Comparison of ENCODE assay signal across 35 cellular contexts in the genomic region with DNA sequence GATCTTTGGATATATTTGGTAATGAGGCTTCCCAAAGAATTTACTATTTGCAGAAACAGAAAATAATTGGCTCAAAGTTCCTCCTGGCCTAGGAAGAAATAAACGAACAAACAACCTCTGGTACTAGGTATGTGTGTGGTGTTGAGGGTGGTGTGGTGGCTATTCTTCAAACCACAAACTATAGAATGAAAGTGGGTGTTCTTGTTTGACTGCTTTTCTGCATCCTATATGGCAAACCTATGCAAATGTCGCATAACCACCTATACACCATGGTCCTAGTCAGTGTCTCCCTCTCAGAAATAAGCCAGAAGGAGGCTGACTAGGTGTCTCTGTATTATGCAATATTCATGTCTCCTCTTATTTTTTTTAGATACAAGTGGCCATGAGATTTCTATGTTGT.
DNase-seq lines count a peak whose midpoint lies in the region; ATAC-seq, FAIRE-seq and TF ChIP-seq lines count a peak whose summit lies in the region.
"Had no signal": no experiment of that assay in that cellular context is flagged by ENCODE, and none has a peak within 500 bp of the region (broad histone marks: within the 10 kb centered on the region; RNA-seq: fewer than 3 reads in every experiment).

No MANE protein-coding gene starts in this region.

- CTCF ChIA-PET in IMR-90 (lab: Yijun Ruan, JAX), result no interaction called here

- no peaks in the 10 kb centered on the region; the same call in 1 of the 2 replicates for H3K9me1 ChIP-seq in IMR-90 (ENCODE audit: insufficient read depth, low read length)

- FAIRE-seq in GM12891 (lab: Jason Lieb, UNC), result no peak
- FAIRE-seq: astrocyte, GM12892, small intestine had no signal

- no peak for TF ChIP-seq RAD21 in IMR-90 (IDR thresholded peaks at IDR 0.05; ENCODE audit: low read length)

- H3K36me3 Mint-ChIP-seq in nephron progenitor cell (ENCODE audit: low read depth), result no peaks in the 10 kb centered on the region
- H3K36me3 Mint-ChIP-seq in immature natural killer cell, result no peaks in the 10 kb centered on the region
- H3K36me3 Mint-ChIP-seq: CD4-positive, CD25-positive, alpha-beta regulatory T cell; IgD-negative memory B cell; natural killer cell treated with Interleukin-12 subunit alpha and Interleukin-12 subunit beta and Interleukin-15 and Interleukin-18, amount 100 ng/mL, for 72 hours had no signal

- H3K23ac ChIP-seq in IMR-90 (ENCODE audit: low read depth, low read length), result no peak overlapping the region

- H3K14ac ChIP-seq in IMR-90 (replicated peaks; ENCODE audit: low read depth, low read length), result no peak overlapping the region

- intact Hi-C loops in IMR-90 (cut with micrococcal nuclease) (no loop called here), left ventricle myocardium superior (cut with micrococcal nuclease) (no loop called here)

- H3K27ac ChIP-seq in IMR-90 (ENCODE audit: insufficient read depth, low read length), result no peak overlapping the region
- H3K27ac ChIP-seq: ovary, uterus had no signal

- H2AK9ac ChIP-seq in IMR-90 (replicated peaks; ENCODE audit: low read depth, low read length, poor library complexity), result no peak overlapping the region

- in situ Hi-C loops in IMR-90 (cut with MboI; ENCODE audit: low sequenced_read_pairs), result no loop called here

- no peak overlapping the region for H2AFZ ChIP-seq in IMR-90 (replicated peaks; ENCODE audit: low read length, poor library complexity)

- H3K4me1 Mint-ChIP-seq in nephron progenitor cell (peaks cover 18% of the 10 kb centered on the region), immature natural killer cell (no peaks in the 10 kb centered on the region)
- H3K4me1 Mint-ChIP-seq: activated CD4-positive, alpha-beta T cell treated with anti-CD3 and anti-CD28 coated beads for 36 hours; CD4-positive, CD25-positive, alpha-beta regulatory T cell; IgD-negative memory B cell; stimulated activated naive CD8-positive, alpha-beta T cell treated with anti-CD3 and anti-CD28 coated beads, Interleukin-15, amount 100 ng/mL, for 72 hours; T-helper 17 cell had no signal

- no peak overlapping the region for H2BK20ac ChIP-seq in IMR-90 (ENCODE audit: low read depth, low read length)

- peaks cover 5% of the 10 kb centered on the region; the same call in 1 of the 2 replicates for H3K4me1 ChIP-seq in IMR-90 (ENCODE audit: control insufficient read depth, insufficient read depth, low read length)
- H3K4me1 ChIP-seq: uterus had no signal

- no peak overlapping the region for H2AK5ac ChIP-seq in IMR-90 (ENCODE audit: low read depth, low read length)

- no peak overlapping the region for H3K4ac ChIP-seq in IMR-90 (ENCODE audit: low read depth, low read length)

- H3K79me1 ChIP-seq in IMR-90 (ENCODE audit: low read depth in 1 of 2, low read length in 2 of 2), result no peaks in the 10 kb centered on the region

- ATAC-seq in GM18870 (IDR thresholded peaks at IDR 0.05; ENCODE audit: unreplicated experiment), result peak; percentile 39
- peak; percentile 64 for ATAC-seq in HG02798 (IDR thresholded peaks at IDR 0.05; ENCODE audit: poor library complexity, unreplicated experiment)
- ATAC-seq in IMR-90 (ENCODE audit: low read depth), result no peak
- ATAC-seq in HG02623 (IDR thresholded peaks at IDR 0.05; ENCODE audit: unreplicated experiment), result no peak
- ATAC-seq in left ventricle myocardium superior, result no peak
- ATAC-seq: activated CD4-positive, alpha-beta T cell treated with anti-CD3 and anti-CD28 coated beads for 36 hours; effector memory CD8-positive, alpha-beta T cell; mucosa of descending colon; natural killer cell treated with Interleukin-12 subunit alpha and Interleukin-12 subunit beta and Interleukin-15 and Interleukin-18, amount 100 ng/mL, for 72 hours; stimulated activated naive CD8-positive, alpha-beta T cell treated with anti-CD3 and anti-CD28 coated beads, Interleukin-15, amount 100 ng/mL, for 72 hours; T-helper 17 cell had no signal

- no peak overlapping the region for H2BK120ac ChIP-seq in IMR-90 (ENCODE audit: low read depth, low read length)

- no TSS peak for BruUV-seq in IMR-90 (replicated peaks; lab: Mats Ljungman, UMichigan)

- no peaks in the 10 kb centered on the region for H3K27me3 ChIP-seq in IMR-90 (ENCODE audit: control insufficient read depth, insufficient read depth, low read length)
- H3K27me3 ChIP-seq: uterus had no signal

- no peak overlapping the region for H4K5ac ChIP-seq in IMR-90 (ENCODE audit: low read depth, low read length)

- H3K27me3 Mint-ChIP-seq in nephron progenitor cell (ENCODE audit: low read depth, poor library complexity) (no peaks in the 10 kb centered on the region), immature natural killer cell (ENCODE audit: low read depth in 3 of 3) (peaks cover 0 to 1% (median 0%) of the 10 kb centered on the region in 3 donors)
- H3K27me3 Mint-ChIP-seq: activated CD4-positive, alpha-beta T cell treated with anti-CD3 and anti-CD28 coated beads for 36 hours; CD4-positive, CD25-positive, alpha-beta regulatory T cell; effector memory CD8-positive, alpha-beta T cell; IgD-negative memory B cell; natural killer cell treated with Interleukin-12 subunit alpha and Interleukin-12 subunit beta and Interleukin-15 and Interleukin-18, amount 100 ng/mL, for 72 hours; stimulated activated naive CD8-positive, alpha-beta T cell treated with anti-CD3 and anti-CD28 coated beads, Interleukin-15, amount 100 ng/mL, for 72 hours; T-helper 17 cell had no signal

- H3K4me3 Mint-ChIP-seq in nephron progenitor cell (no peak overlapping the region), immature natural killer cell (no peak overlapping the region)
- H3K4me3 Mint-ChIP-seq: activated CD4-positive, alpha-beta T cell treated with anti-CD3 and anti-CD28 coated beads for 36 hours; CD4-positive, CD25-positive, alpha-beta regulatory T cell; effector memory CD8-positive, alpha-beta T cell; IgD-negative memory B cell; natural killer cell treated with Interleukin-12 subunit alpha and Interleukin-12 subunit beta and Interleukin-15 and Interleukin-18, amount 100 ng/mL, for 72 hours; stimulated activated naive CD8-positive, alpha-beta T cell treated with anti-CD3 and anti-CD28 coated beads, Interleukin-15, amount 100 ng/mL, for 72 hours; T-helper 17 cell had no signal

- no peak overlapping the region for H3K4me2 ChIP-seq in IMR-90 (ENCODE audit: low read depth, low read length)
- H3K4me2 ChIP-seq: SK-N-SH had no signal

- no peak for DNase-seq in GM12891 (ENCODE audit: insufficient read length, low spot score)
- DNase-seq in IMR-90, result no peak
- no peak for DNase-seq in nephron progenitor cell
- no peak for DNase-seq in left ventricle myocardium superior
- DNase-seq in immature natural killer cell, result no peak
- DNase-seq: activated CD4-positive, alpha-beta T cell treated with anti-CD3 and anti-CD28 coated beads for 36 hours; activated effector memory CD4-positive, alpha-beta T cell treated with anti-CD3 and anti-CD28 coated beads, Interleukin-2, amount 50 U/mL, for 16 hours; activated T-cell treated with anti-CD3 and anti-CD28 coated beads, Interleukin-2, amount 50 U/mL, for 1 hour; caudate nucleus; CD4-positive, CD25-positive, alpha-beta regulatory T cell; cortex of kidney; effector memory CD8-positive, alpha-beta T cell; erythroblast; H7; mucosa of descending colon; NCI-H1105 treated with DMSO at 0.1 percent for 48 hours; NCI-H2029; NCI-H226; NCI-H774; ovary; retina; RPMI8226; SK-N-SH; small intestine; stimulated activated naive CD8-positive, alpha-beta T cell treated with anti-CD3 and anti-CD28 coated beads, Interleukin-15, amount 100 ng/mL, for 72 hours; T-helper 17 cell; uterus had no signal

- no peaks in the 10 kb centered on the region for H3K9me3 Mint-ChIP-seq in nephron progenitor cell
- H3K9me3 Mint-ChIP-seq in immature natural killer cell, result peaks cover 0 to 40% (median 25%) of the 10 kb centered on the region in 6 donors

- WGBS in IMR-90 (ENCODE audit: extremely low coverage in 2 of 2, insufficient read length in 1 of 2), 2 experiments, result no CpG with 5 or more reads among the region's 2 CpGs

- no peak overlapping the region for H4K8ac ChIP-seq in IMR-90 (ENCODE audit: low read depth in 2 of 2, low read length in 2 of 2)

- TF ChIP-seq CTCF in IMR-90 (conservative IDR thresholded peaks at IDR 0.05; ENCODE audit: low read depth, low read length) (no peak), nephron progenitor cell (IDR thresholded peaks at IDR 0.05) (no peak)

- 0 out of 3 replicates have a peak overlapping the region, but pooled peaks have one; percentile 55 for H2BK15ac ChIP-seq in IMR-90 (ENCODE audit: low read depth, low read length)

- no peaks in the 10 kb centered on the region for H3K36me3 ChIP-seq in IMR-90 (ENCODE audit: control insufficient read depth, insufficient read depth, low read length)
- H3K36me3 ChIP-seq: ovary, uterus had no signal

- H3K4me3 ChIP-seq in IMR-90 (ENCODE audit: insufficient read depth, low read depth, low read length), result no peak overlapping the region
- H3K4me3 ChIP-seq: lung, mucosa of descending colon, ovary, uterus had no signal

- no peak overlapping the region for H3K18ac ChIP-seq in IMR-90 (ENCODE audit: low read depth, low read length)

- no peak overlapping the region for H3K56ac ChIP-seq in IMR-90 (ENCODE audit: extremely low read depth, insufficient read depth, low read length)

- no peaks in the 10 kb centered on the region for H3K9me3 ChIP-seq in IMR-90 (ENCODE audit: control insufficient read depth, insufficient read depth, low read length)
- H3K9me3 ChIP-seq: mucosa of descending colon, ovary, SK-N-SH, uterus had no signal

- H4K91ac ChIP-seq in IMR-90 (ENCODE audit: insufficient read depth, low read depth, low read length), result no peak overlapping the region

- TF ChIP-seq POLR2A in GM12891 (IDR thresholded peaks at IDR 0.05; ENCODE audit: low read depth, low read length) (no peak), IMR-90 (IDR thresholded peaks at IDR 0.05; ENCODE audit: low read depth, low read length) (no peak)

- dilution Hi-C loops in IMR-90 (cut with HindIII; ENCODE audit: low sequenced_read_pairs, unreplicated experiment), result no loop called here

- H3K27ac Mint-ChIP-seq in nephron progenitor cell (no peak overlapping the region), immature natural killer cell (no peak overlapping the region)
- H3K27ac Mint-ChIP-seq: activated CD4-positive, alpha-beta T cell treated with anti-CD3 and anti-CD28 coated beads for 36 hours; CD4-positive, CD25-positive, alpha-beta regulatory T cell; effector memory CD8-positive, alpha-beta T cell; IgD-negative memory B cell; natural killer cell treated with Interleukin-12 subunit alpha and Interleukin-12 subunit beta and Interleukin-15 and Interleukin-18, amount 100 ng/mL, for 72 hours; stimulated activated naive CD8-positive, alpha-beta T cell treated with anti-CD3 and anti-CD28 coated beads, Interleukin-15, amount 100 ng/mL, for 72 hours; T-helper 17 cell had no signal

- H2BK5ac ChIP-seq in IMR-90 (ENCODE audit: low read depth, low read length, poor library complexity, severe bottlenecking), result no peak overlapping the region

- H3K9ac ChIP-seq in IMR-90 (ENCODE audit: low read depth, low read length), result no peak overlapping the region
- H3K9ac ChIP-seq: SK-N-SH had no signal

- no peaks in the 10 kb centered on the region for H4K20me1 ChIP-seq in IMR-90 (ENCODE audit: insufficient read depth, low read length)

- POLR2A ChIA-PET in IMR-90 (lab: Charles Lee; ENCODE audit: unreplicated experiment), result no interaction called here

TF ChIP-seq in GM12891, 5 proteins besides CTCF, POLR2A, EP300 and RAD21 (continues in another document):
- TF ChIP-seq SPI1 (IDR thresholded peaks at IDR 0.05; ENCODE audit: low read depth, low read length), result no peak

TF ChIP-seq in IMR-90, 13 proteins besides CTCF, POLR2A, EP300 and RAD21 (continues in another document):
- TF ChIP-seq BHLHE40 (IDR thresholded peaks at IDR 0.05; ENCODE audit: low read depth, low read length), result no peak

Comparison
In these comparisons a context has a peak if more than half of its experiments do, and no peak if none do; other contexts are left out.
1. ATAC-seq: peak in GM18870 (single experiment) and HG02798 (single experiment); none in IMR-90 (single experiment), HG02623 (single experiment) and left ventricle myocardium superior (single experiment).